ENCODE assay signal across 28 cellular contexts in the genomic region with DNA sequence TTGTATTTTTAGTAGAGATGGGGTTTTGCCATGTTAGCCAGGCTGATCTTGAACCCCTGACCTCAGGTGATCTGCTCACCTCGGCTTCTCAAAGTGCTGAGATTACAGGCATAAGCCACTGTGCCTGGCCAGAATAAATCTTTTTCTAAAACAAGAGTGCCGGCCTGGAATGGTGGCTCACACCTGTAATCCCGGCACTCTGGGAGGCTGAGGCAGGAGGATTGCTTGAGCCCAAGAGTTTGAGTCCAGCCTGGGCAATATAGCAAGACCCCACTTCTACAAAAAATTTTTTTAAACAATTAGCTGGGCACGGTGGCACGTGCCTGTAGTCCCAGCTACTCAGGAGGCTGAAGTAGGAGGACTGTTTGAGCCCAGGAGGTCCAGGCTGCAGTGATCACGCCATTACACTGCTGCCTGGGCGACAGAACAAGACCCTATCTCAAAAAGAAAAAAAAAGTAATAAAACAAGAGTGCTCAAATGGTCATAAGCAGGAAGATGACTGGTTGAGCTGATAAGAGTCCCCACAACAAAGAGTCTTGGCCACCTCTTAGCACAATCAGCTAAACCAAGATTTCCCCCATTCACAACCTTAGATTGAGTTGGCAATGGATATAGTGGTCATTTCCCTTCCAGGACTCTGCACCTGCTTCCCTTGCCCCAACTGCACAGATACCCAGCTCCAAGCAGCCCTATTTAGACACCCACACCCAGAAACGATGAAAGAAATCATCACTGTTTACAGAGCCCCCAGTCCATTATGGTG. TPM values are rescaled to one million over a fixed set of nuclear protein-coding genes. Genes with fewer than 3 reads are reported as not detected.
"Had no signal": no experiment of that assay in that cellular context is flagged by ENCODE, and none has a peak within 500 bp of the region (broad histone marks: within the 10 kb centered on the region; RNA-seq: fewer than 3 reads in every experiment).

No MANE protein-coding gene starts in this region.

- H3K4me3 Mint-ChIP-seq: natural killer cell treated with Interleukin-12 subunit alpha and Interleukin-12 subunit beta and Interleukin-15 and Interleukin-18, amount 100 ng/mL, for 72 hours; neural progenitor cell had no signal

- H3K4me1 ChIP-seq: neural progenitor cell, prostate gland had no signal

- H3K4me1 Mint-ChIP-seq: neural progenitor cell had no signal

- H3K9me3 ChIP-seq: heart right ventricle, pancreas, prostate gland, stomach had no signal

- H3K9me3 Mint-ChIP-seq: natural killer cell treated with Interleukin-12 subunit alpha and Interleukin-12 subunit beta and Interleukin-15 and Interleukin-18, amount 100 ng/mL, for 72 hours; neural progenitor cell had no signal

- H3K9ac ChIP-seq: neural progenitor cell had no signal

- H3K27ac Mint-ChIP-seq: natural killer cell treated with Interleukin-12 subunit alpha and Interleukin-12 subunit beta and Interleukin-15 and Interleukin-18, amount 100 ng/mL, for 72 hours; neural progenitor cell had no signal

- H3K36me3 ChIP-seq: neural progenitor cell, pancreas had no signal

- H3K27me3 ChIP-seq: dorsolateral prefrontal cortex, pancreas had no signal

- H3K4me3 ChIP-seq: coronary artery, dorsolateral prefrontal cortex, heart right ventricle, neural progenitor cell, pancreas, prostate gland, skin epidermis, stomach had no signal

- FAIRE-seq: frontal cortex, islet of Langerhans, pancreas had no signal

- H3K4me2 ChIP-seq: neural progenitor cell had no signal

- ATAC-seq: left lobe of liver; natural killer cell treated with Interleukin-12 subunit alpha and Interleukin-12 subunit beta and Interleukin-15 and Interleukin-18, amount 100 ng/mL, for 72 hours; pancreas; sciatic nerve had no signal

- H3K27me3 Mint-ChIP-seq: natural killer cell treated with Interleukin-12 subunit alpha and Interleukin-12 subunit beta and Interleukin-15 and Interleukin-18, amount 100 ng/mL, for 72 hours had no signal

- H3K27ac ChIP-seq: coronary artery, dorsolateral prefrontal cortex, neural progenitor cell, pancreas, prostate gland, skin epidermis, stomach had no signal

- DNase-seq: dorsolateral prefrontal cortex; effector CD8-positive, alpha-beta T cell; heart right ventricle; hypothalamus; mesenchymal stem cell; midbrain; nucleus accumbens; pancreas; retina; stimulated activated CD4-positive, alpha-beta T cell treated with anti-CD3 and anti-CD28 coated beads, Interleukin-12 subunit alpha, Interleukin-12 subunit beta, amount 100 ng/mL, for 4 hours; stimulated activated naive CD4-positive, alpha-beta T cell; stomach; substantia nigra; trophoblast cell had no signal

- H2AFZ ChIP-seq: neural progenitor cell had no signal

RNA-seq across cellular contexts. Expression of a gene that starts 5.8 kb away (rescaled TPM):
- polyA plus RNA-seq: fibroblast of lung had no signal

RNA-seq across cellular contexts. Expression of a gene that starts 31.8 kb away (rescaled TPM):
- total RNA-seq: chondrocyte, frontal cortex, left lobe of liver, lower leg skin had no signal
- polyA plus RNA-seq: fibroblast of lung had no signal

RNA-seq across cellular contexts. Expression of a gene that starts 38.8 kb away (rescaled TPM):
- total RNA-seq: chondrocyte; esophagus mucosa; fibroblast of lung; frontal cortex; left lobe of liver; lower leg skin; natural killer cell treated with Interleukin-12 subunit alpha and Interleukin-12 subunit beta and Interleukin-15 and Interleukin-18, amount 100 ng/mL, for 72 hours; sciatic nerve; stomach had no signal
- polyA plus RNA-seq: fibroblast of lung, stomach, urinary bladder had no signal
